Comparison of ENCODE assay signal across 17 cellular contexts in genomic region chr6:132399376-132400074, GRCh38. TPM values are rescaled to one million over a fixed set of nuclear protein-coding genes. Genes with fewer than 3 reads are reported as not detected.
DNase-seq lines count a peak whose midpoint lies in the region; ATAC-seq and TF ChIP-seq lines count a peak whose summit lies in the region.
"Had no signal": no experiment of that assay in that cellular context is flagged by ENCODE, and none has a peak within 500 bp of the region (broad histone marks: within the 10 kb centered on the region; RNA-seq: fewer than 3 reads in every experiment).

No MANE protein-coding gene starts in this region.

- H3K4me1 ChIP-seq in left ventricle myocardium inferior (peaks cover 12% of the 10 kb centered on the region), right atrium auricular region (peaks cover 0 to 6% of the 10 kb centered on the region in 2 donors), vagina (peaks cover 24% of the 10 kb centered on the region)

- H3K36me3 ChIP-seq in left ventricle myocardium inferior (no peaks in the 10 kb centered on the region), right atrium auricular region (no peaks in the 10 kb centered on the region), kidney epithelial cell (ENCODE audit: control insufficient read depth, insufficient read depth, low read length) (no peaks in the 10 kb centered on the region), vagina (no peaks in the 10 kb centered on the region)
- H3K36me3 ChIP-seq: adrenal gland, sigmoid colon, tibial artery had no signal

- peak overlapping the region; percentile 74 for H3K4me3 ChIP-seq in left ventricle myocardium inferior
- H3K4me3 ChIP-seq in right atrium auricular region: no peak overlapping the region
- H3K4me3 ChIP-seq in astrocyte of the cerebellum (ENCODE audit: low read depth, low read length): no peak overlapping the region
- H3K4me3 ChIP-seq in kidney epithelial cell (ENCODE audit: low read depth, low read length): peak overlapping the region; percentile 98
- H3K4me3 ChIP-seq in vagina: peak overlapping the region in 1 of 2 donors; percentile 57
- H3K4me3 ChIP-seq: tibial artery had no signal

- in situ Hi-C loops in astrocyte of the cerebellum (cut with HindIII; ENCODE audit: low sequenced_read_pairs): no loop called here

- DNase-seq in left ventricle myocardium inferior (no peak), right atrium auricular region (ENCODE audit: low spot score) (no peak), astrocyte of the cerebellum (ENCODE audit: low read depth) (peak; percentile 31), kidney epithelial cell (ENCODE audit: low read depth) (peak; percentile 37), vagina (ENCODE audit: extremely low spot score in 2 of 2) (no peak), left lobe of liver (ENCODE audit: low spot score) (no peak), NCI-H2171 treated with DMSO at 0.1 percent for 48 hours (lab: John Stamatoyannopoulos, UW) (no peak)
- DNase-seq: adrenal gland; DMS153; effector memory CD8-positive, alpha-beta T cell; midbrain; MM.1S; RPMI8226; sigmoid colon; T-helper 9 cell; tibial artery had no signal

- intact Hi-C loops in left ventricle myocardium inferior (cut with micrococcal nuclease) (no loop called here), vagina (cut with DNase I) (no loop called here)

- ATAC-seq in HG03565 (IDR thresholded peaks at IDR 0.05; ENCODE audit: unreplicated experiment): no peak
- ATAC-seq in left lobe of liver: no peak
- ATAC-seq: effector memory CD8-positive, alpha-beta T cell had no signal

- TF ChIP-seq CTCF in left ventricle myocardium inferior (IDR thresholded peaks at IDR 0.05; ENCODE audit: borderline replicate concordance): no peak
- no peak for TF ChIP-seq CTCF in right atrium auricular region (IDR thresholded peaks at IDR 0.05)
- TF ChIP-seq CTCF in astrocyte of the cerebellum (IDR thresholded peaks at IDR 0.05; ENCODE audit: low read depth, low read length, missing control alignments): no peak
- no peak for TF ChIP-seq CTCF in kidney epithelial cell (IDR thresholded peaks at IDR 0.05; ENCODE audit: insufficient read depth, low read length, poor library complexity, severe bottlenecking)
- no peak for TF ChIP-seq CTCF in vagina (IDR thresholded peaks at IDR 0.05)

- H3K9me3 ChIP-seq in left ventricle myocardium inferior (replicated peaks): peaks cover 21% of the 10 kb centered on the region
- H3K9me3 ChIP-seq in right atrium auricular region: peaks cover 0 to 14% of the 10 kb centered on the region in 2 donors
- no peaks in the 10 kb centered on the region for H3K9me3 ChIP-seq in vagina

- TF ChIP-seq POLR2A in vagina (IDR thresholded peaks at IDR 0.05): no peak

- H3K27me3 ChIP-seq in left ventricle myocardium inferior (ENCODE audit: low read depth): peaks cover 75% of the 10 kb centered on the region
- no peaks in the 10 kb centered on the region for H3K27me3 ChIP-seq in right atrium auricular region
- no peaks in the 10 kb centered on the region for H3K27me3 ChIP-seq in kidney epithelial cell (ENCODE audit: control insufficient read depth, insufficient read depth, low read length)
- H3K27me3 ChIP-seq in vagina: no peaks in the 10 kb centered on the region
- H3K27me3 ChIP-seq: adrenal gland had no signal

- H3K27ac ChIP-seq in left ventricle myocardium inferior (replicated peaks): no peak overlapping the region
- H3K27ac ChIP-seq in right atrium auricular region: no peak overlapping the region
- peak overlapping the region; percentile 66 for H3K27ac ChIP-seq in vagina
- H3K27ac ChIP-seq: tibial artery had no signal

RNA-seq across cellular contexts. Expression of gene MOXD1, which starts 1.8 kb away (rescaled TPM):
- total RNA-seq in left ventricle myocardium inferior (3.4 TPM), right atrium auricular region (1 to 10 TPM; 2.5 to 9.3 TPM), kidney epithelial cell (20.3 and 22.6 TPM in 2 replicates), vagina (16.0 TPM), left lobe of liver (0.28 TPM)

Comparison
In these comparisons a context has a peak if more than half of its experiments do, and no peak if none do; other contexts are left out.
1. H3K4me3 ChIP-seq: peak in left ventricle myocardium inferior (single experiment) and kidney epithelial cell (single experiment); none in right atrium auricular region (0 of 2) and astrocyte of the cerebellum (single experiment).
2. DNase-seq: peak in astrocyte of the cerebellum (single experiment) and kidney epithelial cell (single experiment); none in left ventricle myocardium inferior (single experiment), right atrium auricular region (single experiment), vagina (0 of 2), left lobe of liver (single experiment) and NCI-H2171 treated with DMSO at 0.1 percent for 48 hours (single experiment).